36 cellular contexts compared by ENCODE assay signal in the genomic region with DNA sequence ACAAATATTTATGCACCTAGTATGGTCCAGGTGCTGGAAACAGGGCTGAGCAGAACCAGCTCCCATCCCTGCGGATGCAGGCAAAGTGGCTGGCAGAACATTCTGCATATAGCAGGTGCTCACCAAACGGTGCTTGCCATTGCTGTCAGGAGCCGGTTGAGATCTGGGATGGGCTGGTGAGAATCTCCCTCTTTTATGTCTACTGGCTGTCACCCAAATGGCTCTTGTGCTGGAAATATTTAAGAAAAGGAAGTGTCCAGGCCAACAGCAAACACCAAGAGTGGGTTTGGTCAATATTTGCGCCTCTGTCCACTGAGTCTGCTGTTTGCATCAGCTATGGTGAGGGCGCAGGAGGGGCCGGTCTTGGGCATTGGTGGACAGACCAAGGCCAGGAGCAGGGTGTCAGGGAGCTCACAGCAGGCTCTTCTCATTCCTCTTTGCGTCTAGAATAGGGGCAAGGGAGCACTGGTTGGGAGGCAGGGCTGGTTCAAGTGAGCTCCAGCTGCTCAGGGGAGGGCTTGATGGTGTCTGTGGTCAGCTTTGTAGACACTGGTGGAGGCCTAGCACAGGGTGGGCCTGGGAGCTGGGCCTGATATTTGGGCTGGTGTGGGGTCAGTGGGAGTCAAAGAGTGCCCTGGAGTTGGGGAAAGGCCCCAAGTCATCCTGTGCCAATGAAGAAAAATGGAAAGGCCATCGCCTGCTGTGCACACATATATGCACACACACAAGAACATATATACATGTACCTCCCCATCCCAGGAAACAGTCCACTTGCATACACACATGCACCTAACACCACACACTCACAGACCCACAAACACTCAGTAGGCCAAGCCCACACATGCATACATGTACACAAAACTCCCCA. TPM values are rescaled to one million over a fixed set of nuclear protein-coding genes. Genes with fewer than 3 reads are reported as not detected.
"Had no signal": no experiment of that assay in that cellular context is flagged by ENCODE, and none has a peak within 500 bp of the region (broad histone marks: within the 10 kb centered on the region; RNA-seq: fewer than 3 reads in every experiment).

No MANE protein-coding gene starts in this region.

- H3K27ac ChIP-seq: ascending aorta, sigmoid colon, suprapubic skin, tibial nerve, WERI-Rb-1 had no signal

- H3K4me1 ChIP-seq: ascending aorta, sigmoid colon, suprapubic skin, tibial nerve had no signal

- ATAC-seq: left cardiac atrium, left ventricle myocardium superior had no signal

- H3K36me3 ChIP-seq: ascending aorta, sigmoid colon, suprapubic skin, tibial nerve, WERI-Rb-1 had no signal

- H3K4me3 ChIP-seq: ascending aorta, sigmoid colon, suprapubic skin, tibial nerve had no signal

- DNase-seq: activated CD4-positive, alpha-beta memory T cell treated with anti-CD3 and anti-CD28 coated beads, Interleukin-2, amount 10 ng/mL, durations not matched to agents 7 days and 5 days; activated CD4-positive, alpha-beta T cell treated with anti-CD3 and anti-CD28 coated beads, Interleukin-2, amount 10 ng/mL, durations not matched to agents 24 days and 14 days; activated CD4-positive, CD25-positive, alpha-beta regulatory T cell treated with anti-CD3 and anti-CD28 coated beads, Interleukin-2, amount 50 U/mL, for 72 hours; activated CD8-positive, alpha-beta memory T cell treated with anti-CD3 and anti-CD28 coated beads, Interleukin-2, amount 50 U/mL, for 48 hours; activated gamma-delta T cell; activated naive CD4-positive, alpha-beta T cell treated with anti-CD3 and anti-CD28 coated beads, Interleukin-2, amount 10 ng/mL, durations not matched to agents 7 days and 5 days; activated naive CD8-positive, alpha-beta T cell treated with anti-CD3 and anti-CD28 coated beads, Interleukin-2, amount 10 ng/mL, durations not matched to agents 7 days and 5 days; activated T-cell treated with anti-CD3 and anti-CD28 coated beads, Interleukin-2, amount 50 U/mL, for 24 hours; caudate nucleus; cortex of kidney; head of caudate nucleus; hippocampal formation; left cardiac atrium; left ventricle myocardium superior; retina; sigmoid colon; small intestine; stimulated activated CD4-positive, alpha-beta T cell treated with anti-CD3 and anti-CD28 coated beads, Interleukin-15, amount 100 ng/mL, for 24 hours; stimulated activated CD4-positive, alpha-beta T cell treated with anti-CD3 and anti-CD28 coated beads, Interleukin-2, amount 100 ng/mL, for 24 hours; stimulated activated naive CD4-positive, alpha-beta T cell; T-helper 1 cell; WERI-Rb-1 had no signal

- H3K27me3 ChIP-seq: ascending aorta, sigmoid colon, tibial nerve had no signal

RNA-seq across cellular contexts. Expression of gene BPIFB2, which starts 1.4 kb away (rescaled TPM):
- total RNA-seq: activated CD4-positive, alpha-beta memory T cell treated with anti-CD3 and anti-CD28 coated beads, Interleukin-2, amount 10 ng/mL, durations not matched to agents 7 days and 5 days; activated CD4-positive, alpha-beta T cell treated with anti-CD3 and anti-CD28 coated beads, Interleukin-2, amount 10 ng/mL, durations not matched to agents 24 days and 14 days; activated naive CD8-positive, alpha-beta T cell treated with anti-CD3 and anti-CD28 coated beads, Interleukin-2, amount 10 ng/mL, durations not matched to agents 7 days and 5 days; ascending aorta; chondrocyte; endothelial cell of umbilical vein; fibroblast of lung; fibroblast of villous mesenchyme; left cardiac atrium; left ventricle myocardium superior; lung microvascular endothelial cell; osteocyte; progenitor cell of endocrine pancreas; sigmoid colon; suprapubic skin; tibial nerve; ureter had no signal
- polyA plus RNA-seq: endothelial cell of umbilical vein, fibroblast of lung, keratinocyte, sigmoid colon, small intestine had no signal

RNA-seq across cellular contexts. Expression of gene SUN5, which starts 1.9 kb away (rescaled TPM):
- total RNA-seq: activated CD4-positive, alpha-beta memory T cell treated with anti-CD3 and anti-CD28 coated beads, Interleukin-2, amount 10 ng/mL, durations not matched to agents 7 days and 5 days; activated CD4-positive, alpha-beta T cell treated with anti-CD3 and anti-CD28 coated beads, Interleukin-2, amount 10 ng/mL, durations not matched to agents 24 days and 14 days; activated naive CD8-positive, alpha-beta T cell treated with anti-CD3 and anti-CD28 coated beads, Interleukin-2, amount 10 ng/mL, durations not matched to agents 7 days and 5 days; ascending aorta; chondrocyte; endothelial cell of umbilical vein; fibroblast of lung; fibroblast of villous mesenchyme; left cardiac atrium; left ventricle myocardium superior; lung microvascular endothelial cell; mucosa of gallbladder; osteocyte; progenitor cell of endocrine pancreas; sigmoid colon; suprapubic skin; tibial nerve; ureter had no signal
- polyA plus RNA-seq: endothelial cell of umbilical vein, esophagus, fibroblast of lung, keratinocyte, sigmoid colon, small intestine had no signal

RNA-seq across cellular contexts. Expression of gene BPIFB6, which starts 25.3 kb away (rescaled TPM):
- total RNA-seq: activated CD4-positive, alpha-beta memory T cell treated with anti-CD3 and anti-CD28 coated beads, Interleukin-2, amount 10 ng/mL, durations not matched to agents 7 days and 5 days; activated CD4-positive, alpha-beta T cell treated with anti-CD3 and anti-CD28 coated beads, Interleukin-2, amount 10 ng/mL, durations not matched to agents 24 days and 14 days; activated naive CD8-positive, alpha-beta T cell treated with anti-CD3 and anti-CD28 coated beads, Interleukin-2, amount 10 ng/mL, durations not matched to agents 7 days and 5 days; ascending aorta; chondrocyte; endothelial cell of umbilical vein; fibroblast of lung; fibroblast of villous mesenchyme; left cardiac atrium; left ventricle myocardium superior; lung microvascular endothelial cell; mucosa of gallbladder; osteocyte; progenitor cell of endocrine pancreas; sigmoid colon; suprapubic skin; tibial nerve; ureter had no signal
- polyA plus RNA-seq: endothelial cell of umbilical vein, esophagus, fibroblast of lung, keratinocyte, sigmoid colon, small intestine had no signal

RNA-seq across cellular contexts. Expression of gene BPIFB3, which starts 47.6 kb away (rescaled TPM):
- total RNA-seq: activated CD4-positive, alpha-beta memory T cell treated with anti-CD3 and anti-CD28 coated beads, Interleukin-2, amount 10 ng/mL, durations not matched to agents 7 days and 5 days; activated CD4-positive, alpha-beta T cell treated with anti-CD3 and anti-CD28 coated beads, Interleukin-2, amount 10 ng/mL, durations not matched to agents 24 days and 14 days; activated naive CD8-positive, alpha-beta T cell treated with anti-CD3 and anti-CD28 coated beads, Interleukin-2, amount 10 ng/mL, durations not matched to agents 7 days and 5 days; ascending aorta; chondrocyte; endothelial cell of umbilical vein; fibroblast of lung; fibroblast of villous mesenchyme; left cardiac atrium; left ventricle myocardium superior; lung microvascular endothelial cell; mucosa of gallbladder; osteocyte; progenitor cell of endocrine pancreas; sigmoid colon; suprapubic skin; tibial nerve; ureter had no signal
- polyA plus RNA-seq: endothelial cell of umbilical vein, esophagus, fibroblast of lung, keratinocyte, sigmoid colon, small intestine had no signal
